ENCODE assay signal across 26 cellular contexts in genomic region chr10:100651916-100652315, GRCh38.
A peak's percentile ranks its signal among the peaks of the same experiment; 100 is the strongest.
DNase-seq lines count a peak whose midpoint lies in the region; TF ChIP-seq lines count a peak whose summit lies in the region.
"Had no signal": no experiment of that assay in that cellular context is flagged by ENCODE, and none has a peak within 500 bp of the region (broad histone marks: within the 10 kb centered on the region; RNA-seq: fewer than 3 reads in every experiment).

No MANE protein-coding gene starts in this region.

- H3K4me3 ChIP-seq in HEK293 (ENCODE audit: low read depth, low read length) = no peak overlapping the region
- no peak overlapping the region for H3K4me3 ChIP-seq in osteoblast (ENCODE audit: insufficient read depth, low read length)
- H3K4me3 ChIP-seq: A549; BLaER1 treated with 17β-estradiol and CSF1 and Interleukin-3, amounts not matched to agents 10 nM and 100 nM; GM12878 had no signal

- H3K27ac Mint-ChIP-seq in activated CD4-positive, alpha-beta T cell treated with anti-CD3 and anti-CD28 coated beads, Interleukin-2, amount 10 ng/mL, durations not matched to agents 24 days and 14 days = peak overlapping the region; percentile 66
- H3K27ac Mint-ChIP-seq in nephron = peak overlapping the region in 2 of 3 experiments; percentile 44 to 94
- H3K27ac Mint-ChIP-seq: B cell; CD14-positive monocyte; CD4-positive, CD25-positive, alpha-beta regulatory T cell; CD8-positive, alpha-beta memory T cell had no signal

- POLR2A ChIA-PET in HEK293 (lab: Yijun Ruan, JAX) = no interaction called here

- H3K79me2 ChIP-seq in osteoblast (ENCODE audit: insufficient read depth, low read length) = no peaks in the 10 kb centered on the region

- H3K36me3 ChIP-seq in HEK293 (ENCODE audit: control insufficient read depth in 2 of 2, insufficient read depth in 1 of 2, low read length in 2 of 2) (no peaks in the 10 kb centered on the region), osteoblast (ENCODE audit: insufficient read depth, low read length) (no peaks in the 10 kb centered on the region)
- H3K36me3 ChIP-seq: BLaER1 treated with 17β-estradiol and CSF1 and Interleukin-3, amounts not matched to agents 10 nM and 100 nM had no signal

- intact Hi-C loops in activated CD4-positive, alpha-beta T cell treated with anti-CD3 and anti-CD28 coated beads, Interleukin-2, amount 10 ng/mL, durations not matched to agents 24 days and 14 days (cut with micrococcal nuclease) = loop anchor here (10.0 kb wide), 2 partner anchors 87 to 573 kb away; partner anchors contain the start of gene LBX1

- DNase-seq in activated CD4-positive, alpha-beta T cell treated with anti-CD3 and anti-CD28 coated beads, Interleukin-2, amount 10 ng/mL, durations not matched to agents 24 days and 14 days = no peak
- DNase-seq in activated CD4-positive, alpha-beta T cell treated with anti-CD3 and anti-CD28 coated beads, Interleukin-2, amount 50 U/mL, for 4 hours = no peak
- DNase-seq in osteoblast (ENCODE audit: insufficient read length, low spot score, missing footprints) = peak; percentile 43
- no peak for DNase-seq in C1 segment of cervical spinal cord (lab: John Stamatoyannopoulos, UW)
- DNase-seq in stimulated activated CD4-positive, alpha-beta T cell treated with anti-CD3 and anti-CD28 coated beads, Interleukin-4, amount 100 ng/mL, for 24 hours = no peak
- DNase-seq in NCI-H1105 treated with DMSO at 0.1 percent for 48 hours (lab: John Stamatoyannopoulos, UW) = no peak
- DNase-seq: AML-193; CD4-positive, alpha-beta memory T cell; CD4-positive, CD25-positive, alpha-beta regulatory T cell; CD8-positive, alpha-beta memory T cell; COR-L47; DMS 273 treated with DMSO at 0.1 percent for 48 hours; DMS153; DMS53; DMS79; DND-41; EL; GDM1 had no signal

- CTCF ChIA-PET in HEK293 (lab: Yijun Ruan, JAX) = interaction anchor here (0.5 kb wide), 1 partner anchor 816 kb away, joined by 3 read pairs; no protein-coding TSS in a partner anchor

- peaks cover 19% of the 10 kb centered on the region for H3K4me1 Mint-ChIP-seq in activated CD4-positive, alpha-beta T cell treated with anti-CD3 and anti-CD28 coated beads, Interleukin-2, amount 10 ng/mL, durations not matched to agents 24 days and 14 days
- H3K4me1 Mint-ChIP-seq in nephron = peaks cover 24% of the 10 kb centered on the region

- TF ChIP-seq CTCF in HEK293 (tag by site-specific recombination; IDR thresholded peaks at IDR 0.05) (no peak), nephron (IDR thresholded peaks at IDR 0.05; ENCODE audit: unreplicated experiment in 3 of 3) (no peak), osteoblast (IDR thresholded peaks at IDR 0.05; ENCODE audit: extremely low read depth, low read depth, low read length) (no peak)

- peaks cover 9% of the 10 kb centered on the region for H3K4me1 ChIP-seq in HEK293 (ENCODE audit: control insufficient read depth, insufficient read depth, low read length)
- no peaks in the 10 kb centered on the region for H3K4me1 ChIP-seq in osteoblast (ENCODE audit: insufficient read depth, low read length)

- no peak overlapping the region for H3K27ac ChIP-seq in HEK293 (ENCODE audit: extremely low read depth, low read depth, low read length)
- H3K27ac ChIP-seq in osteoblast (ENCODE audit: low read depth, low read length) = no peak overlapping the region
- H3K27ac ChIP-seq: 22Rv1; A549; BLaER1 treated with 17β-estradiol and CSF1 and Interleukin-3, amounts not matched to agents 10 nM and 100 nM had no signal

- H3K27me3 Mint-ChIP-seq in activated CD4-positive, alpha-beta T cell treated with anti-CD3 and anti-CD28 coated beads, Interleukin-2, amount 10 ng/mL, durations not matched to agents 24 days and 14 days = peaks cover 56% of the 10 kb centered on the region
- peaks cover 61% of the 10 kb centered on the region for H3K27me3 Mint-ChIP-seq in nephron (ENCODE audit: low read depth)

- no peak overlapping the region for H2AFZ ChIP-seq in osteoblast (ENCODE audit: low read length)

- H3K36me3 Mint-ChIP-seq in activated CD4-positive, alpha-beta T cell treated with anti-CD3 and anti-CD28 coated beads, Interleukin-2, amount 10 ng/mL, durations not matched to agents 24 days and 14 days (ENCODE audit: low read depth) = peaks cover 2% of the 10 kb centered on the region
- no peaks in the 10 kb centered on the region for H3K36me3 Mint-ChIP-seq in nephron (ENCODE audit: low read depth)
- H3K36me3 Mint-ChIP-seq: CD4-positive, CD25-positive, alpha-beta regulatory T cell; CD8-positive, alpha-beta memory T cell had no signal

- H3K9me3 ChIP-seq in HEK293 (ENCODE audit: control insufficient read depth, insufficient read depth, low read depth, low read length) (no peaks in the 10 kb centered on the region), osteoblast (ENCODE audit: low read depth, low read length) (no peaks in the 10 kb centered on the region)

- H3K27me3 ChIP-seq in osteoblast (ENCODE audit: insufficient read depth, low read length) = peaks cover 45% of the 10 kb centered on the region

- no peak overlapping the region for H3K4me3 Mint-ChIP-seq in activated CD4-positive, alpha-beta T cell treated with anti-CD3 and anti-CD28 coated beads, Interleukin-2, amount 10 ng/mL, durations not matched to agents 24 days and 14 days
- no peak overlapping the region for H3K4me3 Mint-ChIP-seq in nephron
- H3K4me3 Mint-ChIP-seq: CD4-positive, CD25-positive, alpha-beta regulatory T cell had no signal

- H3K9me3 Mint-ChIP-seq in activated CD4-positive, alpha-beta T cell treated with anti-CD3 and anti-CD28 coated beads, Interleukin-2, amount 10 ng/mL, durations not matched to agents 24 days and 14 days = peaks cover 9% of the 10 kb centered on the region
- H3K9me3 Mint-ChIP-seq in nephron = peaks cover 5% of the 10 kb centered on the region

- H4K20me1 ChIP-seq in osteoblast (ENCODE audit: insufficient read depth, low read length) = no peaks in the 10 kb centered on the region
- H4K20me1 ChIP-seq: BLaER1 treated with 17β-estradiol and CSF1 and Interleukin-3, amounts not matched to agents 10 nM and 100 nM had no signal

- H3K4me2 ChIP-seq in osteoblast (ENCODE audit: insufficient read depth, low read length) = no peak overlapping the region
- H3K4me2 ChIP-seq: A549; BLaER1 treated with 17β-estradiol and CSF1 and Interleukin-3, amounts not matched to agents 10 nM and 100 nM had no signal

TF ChIP-seq in HEK293, 187 proteins besides CTCF, POLR2A, EP300 and RAD21:
- TF ChIP-seq EGR2 (tag by site-specific recombination; IDR thresholded peaks at IDR 0.05; ENCODE audit: low read depth) (peak; percentile 53), ZFHX2 (tag by site-specific recombination; conservative IDR thresholded peaks at IDR 0.05) (peak; percentile 60; the same call in 1 of the 2 replicates), ZNF37A (tag by site-specific recombination; IDR thresholded peaks at IDR 0.05) (no peak), MYNN (tag by site-specific recombination; IDR thresholded peaks at IDR 0.05; ENCODE audit: borderline replicate concordance) (no peak), HIC1 (tag by site-specific recombination; IDR thresholded peaks at IDR 0.05) (no peak)
